1 cellular context compared by ENCODE assay signal in genomic region chr3:137771401-137772230, GRCh38.
TF ChIP-seq lines count a peak whose summit lies in the region.

No MANE protein-coding gene starts in this region.

TF ChIP-seq in HepG2, 621 proteins besides CTCF, POLR2A, EP300 and RAD21 (continued from another document):
- no peak for TF ChIP-seq NPAS2 (CRISPR knock-in tag; IDR thresholded peaks at IDR 0.05; ENCODE audit: borderline replicate concordance)
- TF ChIP-seq ONECUT2 (CRISPR knock-in tag; IDR thresholded peaks at IDR 0.05): no peak
